25 cellular contexts compared by ENCODE assay signal in genomic region chr3:187782008-187782407, GRCh38. TPM values are rescaled to one million over a fixed set of nuclear protein-coding genes. Genes with fewer than 3 reads are reported as not detected.
A peak's percentile ranks its signal among the peaks of the same experiment; 100 is the strongest.
DNase-seq lines count a peak whose midpoint lies in the region; ATAC-seq, FAIRE-seq and TF ChIP-seq lines count a peak whose summit lies in the region.
"Had no signal": no experiment of that assay in that cellular context is flagged by ENCODE, and none has a peak within 500 bp of the region (broad histone marks: within the 10 kb centered on the region; RNA-seq: fewer than 3 reads in every experiment).

No MANE protein-coding gene starts in this region.

- H3K79me2 ChIP-seq in astrocyte (ENCODE audit: insufficient read depth, low read length) (no peaks in the 10 kb centered on the region), neural cell (replicated peaks; ENCODE audit: insufficient read depth, low read length) (no peaks in the 10 kb centered on the region), trophoblast cell (ENCODE audit: control insufficient read depth, insufficient read depth, low read length, poor library complexity) (no peaks in the 10 kb centered on the region)

- H3K4me1 ChIP-seq in astrocyte (ENCODE audit: insufficient read depth, low read length) (peaks cover 5% of the 10 kb centered on the region), trophoblast cell (ENCODE audit: control insufficient read depth in 1 of 2, insufficient read depth in 2 of 2, low read length in 2 of 2) (peaks cover 5 to 6% of the 10 kb centered on the region in 2 experiments), sigmoid colon (peaks cover 0 to 13% (median 6%) of the 10 kb centered on the region in 4 donors)

- H3K14ac ChIP-seq in trophoblast cell (ENCODE audit: low read length) = no peak overlapping the region

- H3K4me2 ChIP-seq in astrocyte (ENCODE audit: low read length) (no peak overlapping the region), neural cell (ENCODE audit: low read length) (no peak overlapping the region), trophoblast cell (ENCODE audit: low read length) (no peak overlapping the region)
- H3K4me2 ChIP-seq: BLaER1 treated with 17β-estradiol and CSF1 and Interleukin-3, amounts not matched to agents 10 nM and 100 nM; GM23338 had no signal

- no peaks in the 10 kb centered on the region for H3K27me3 Mint-ChIP-seq in activated T-cell treated with anti-CD3 and anti-CD28 coated beads, Interleukin-2, amount 50 U/mL, for 72 hours (ENCODE audit: low read depth)
- peaks cover 2% of the 10 kb centered on the region for H3K27me3 Mint-ChIP-seq in astrocyte (ENCODE audit: low read depth, unreplicated experiment)
- H3K27me3 Mint-ChIP-seq: CD4-positive, alpha-beta T cell had no signal

- no peak for ATAC-seq in activated T-cell treated with anti-CD3 and anti-CD28 coated beads, Interleukin-2, amount 50 U/mL, for 72 hours (replicated peaks in 1 of 2)
- ATAC-seq in sciatic nerve = no peak
- ATAC-seq: GM23338 had no signal

- no peak overlapping the region for H3K4ac ChIP-seq in trophoblast cell (ENCODE audit: low read depth, low read length)

- no peak overlapping the region for H4K91ac ChIP-seq in trophoblast cell (ENCODE audit: low read depth, low read length)

- H3K36me3 ChIP-seq in astrocyte (ENCODE audit: insufficient read depth, low read length) (no peaks in the 10 kb centered on the region), neural cell (ENCODE audit: insufficient read depth, low read length) (no peaks in the 10 kb centered on the region), trophoblast cell (ENCODE audit: control insufficient read depth in 1 of 2, insufficient read depth in 2 of 2, low read length in 2 of 2) (no peaks in the 10 kb centered on the region), sigmoid colon (no peaks in the 10 kb centered on the region)
- H3K36me3 ChIP-seq: BLaER1 treated with 17β-estradiol and CSF1 and Interleukin-3, amounts not matched to agents 10 nM and 100 nM; SJSA1 had no signal

- no peak for DNase-seq in activated T-cell treated with anti-CD3 and anti-CD28 coated beads, Interleukin-2, amount 50 U/mL, for 72 hours
- no peak for DNase-seq in activated T-cell treated with anti-CD3 and anti-CD28 coated beads for 4 hours
- no peak for DNase-seq in astrocyte (ENCODE audit: low read depth)
- DNase-seq in trophoblast cell = no peak
- DNase-seq in sigmoid colon = no peak
- no peak for DNase-seq in sciatic nerve (ENCODE audit: low spot score)
- DNase-seq: AML-193; CD4-positive, alpha-beta T cell; DMS53; H9; KBM-7; MV-4-11; NCI-H1105; NCI-H2029; NCI-H446 treated with DMSO at 0.1 percent for 48 hours; NCI-H526; Right ventricle myocardium superior; RPMI8226 had no signal

- H3F3A ChIP-seq in neural cell (ENCODE audit: insufficient read depth, low read length, poor library complexity, severe bottlenecking) = no peaks in the 10 kb centered on the region

- H3K27me3 ChIP-seq in astrocyte (ENCODE audit: insufficient read depth, low read length) = no peaks in the 10 kb centered on the region
- H3K27me3 ChIP-seq in neural cell (ENCODE audit: insufficient read depth, low read depth, low read length) = no peaks in the 10 kb centered on the region
- H3K27me3 ChIP-seq in trophoblast cell (ENCODE audit: insufficient read depth, low read length) = no peaks in the 10 kb centered on the region
- no peaks in the 10 kb centered on the region for H3K27me3 ChIP-seq in sigmoid colon
- H3K27me3 ChIP-seq: BLaER1 treated with 17β-estradiol and CSF1 and Interleukin-3, amounts not matched to agents 10 nM and 100 nM; SJSA1 had no signal

- H3K18ac ChIP-seq in trophoblast cell (ENCODE audit: low read length) = no peak overlapping the region

- WGBS in trophoblast cell (ENCODE audit: extremely low coverage, insufficient coverage, insufficient read length) = no CpG with 5 or more reads among the region's 3 CpGs
- WGBS in sigmoid colon, 2 donors = 89 to 93% methylated on average over 3 of the region's 3 CpGs

- peaks cover 2 to 3% of the 10 kb centered on the region in 2 donors for H3K36me3 Mint-ChIP-seq in activated T-cell treated with anti-CD3 and anti-CD28 coated beads, Interleukin-2, amount 50 U/mL, for 72 hours (ENCODE audit: insufficient read depth in 2 of 2)
- no peaks in the 10 kb centered on the region for H3K36me3 Mint-ChIP-seq in astrocyte (ENCODE audit: low read depth, unreplicated experiment)

- intact Hi-C loops in sigmoid colon (cut with DNase I) (loop anchor here (10.0 kb wide), 1 partner anchor 133 kb away; no protein-coding TSS in a partner anchor), sciatic nerve (cut with DNase I) (no loop called here)

- H2AFZ ChIP-seq in astrocyte (ENCODE audit: low read depth, low read length) (no peak overlapping the region), neural cell (ENCODE audit: low read depth, low read length) (no peak overlapping the region), trophoblast cell (ENCODE audit: insufficient read depth, low read length, poor library complexity) (no peak overlapping the region)
- H2AFZ ChIP-seq: GM23338 had no signal

- H3K4me3 Mint-ChIP-seq in activated T-cell treated with anti-CD3 and anti-CD28 coated beads, Interleukin-2, amount 50 U/mL, for 72 hours = peak overlapping the region; percentile 13 to 21
- no peak overlapping the region for H3K4me3 Mint-ChIP-seq in astrocyte (ENCODE audit: unreplicated experiment)
- H3K4me3 Mint-ChIP-seq: CD4-positive, alpha-beta T cell; GM23338; H9 had no signal

- peaks cover 7% of the 10 kb centered on the region for H3K79me1 ChIP-seq in trophoblast cell (ENCODE audit: low read length)

- no peak for TF ChIP-seq RAD21 in neural cell (conservative IDR thresholded peaks at IDR 0.05)

- H3K9ac ChIP-seq in astrocyte (ENCODE audit: low read length) (no peak overlapping the region), neural cell (ENCODE audit: low read length) (no peak overlapping the region), trophoblast cell (ENCODE audit: low read length) (no peak overlapping the region)
- H3K9ac ChIP-seq: BLaER1 treated with 17β-estradiol and CSF1 and Interleukin-3, amounts not matched to agents 10 nM and 100 nM had no signal

- H4K8ac ChIP-seq in trophoblast cell (ENCODE audit: low read depth, low read length) = no peak overlapping the region

- FAIRE-seq in astrocyte (lab: Jason Lieb, UNC) = no peak
- FAIRE-seq: A204.1, GM18507, HTR-8/SVneo had no signal

- H3K23ac ChIP-seq in trophoblast cell (ENCODE audit: low read length) = no peak overlapping the region

- no peak overlapping the region for H2BK5ac ChIP-seq in trophoblast cell (ENCODE audit: low read depth, low read length, poor library complexity)

- H3K9me3 Mint-ChIP-seq in activated T-cell treated with anti-CD3 and anti-CD28 coated beads, Interleukin-2, amount 50 U/mL, for 72 hours = peaks cover 2 to 3% of the 10 kb centered on the region in 2 donors
- no peaks in the 10 kb centered on the region for H3K9me3 Mint-ChIP-seq in astrocyte (ENCODE audit: unreplicated experiment)
- H3K9me3 Mint-ChIP-seq: CD4-positive, alpha-beta T cell; GM23338; H9 had no signal

- H3K27ac Mint-ChIP-seq in activated T-cell treated with anti-CD3 and anti-CD28 coated beads, Interleukin-2, amount 50 U/mL, for 72 hours = no peak overlapping the region
- peak overlapping the region; percentile 86 for H3K27ac Mint-ChIP-seq in astrocyte (ENCODE audit: unreplicated experiment)
- H3K27ac Mint-ChIP-seq: CD4-positive, alpha-beta T cell; GM23338; H9 had no signal

- peaks cover 55% of the 10 kb centered on the region for H3K4me1 Mint-ChIP-seq in activated T-cell treated with anti-CD3 and anti-CD28 coated beads, Interleukin-2, amount 50 U/mL, for 72 hours (ENCODE audit: low read depth)
- H3K4me1 Mint-ChIP-seq in astrocyte (ENCODE audit: low read depth, unreplicated experiment) = peaks cover 24% of the 10 kb centered on the region

- H3K27ac ChIP-seq in astrocyte (ENCODE audit: low read depth, low read length) (no peak overlapping the region), neural cell (ENCODE audit: low read length) (no peak overlapping the region), trophoblast cell (ENCODE audit: low read depth, low read length) (no peak overlapping the region), sigmoid colon (no peak overlapping the region)
- H3K27ac ChIP-seq: BLaER1 treated with 17β-estradiol and CSF1 and Interleukin-3, amounts not matched to agents 10 nM and 100 nM; SJSA1 had no signal

- H2BK12ac ChIP-seq in trophoblast cell (ENCODE audit: low read length) = no peak overlapping the region

- no peak for TF ChIP-seq POLR2A in sigmoid colon (IDR thresholded peaks at IDR 0.05)

- H3K9me2 ChIP-seq in neural cell (ENCODE audit: insufficient read depth, low read length) = no peaks in the 10 kb centered on the region

- no peak overlapping the region for H2AK5ac ChIP-seq in trophoblast cell (ENCODE audit: low read length)

- no peak overlapping the region for H2BK120ac ChIP-seq in trophoblast cell (ENCODE audit: insufficient read depth, low read length, poor library complexity)

- TF ChIP-seq CTCF in astrocyte (IDR thresholded peaks at IDR 0.05; ENCODE audit: insufficient read depth, low read depth, low read length) = no peak
- no peak for TF ChIP-seq CTCF in neural cell (IDR thresholded peaks at IDR 0.05; ENCODE audit: poor library complexity, severe bottlenecking)
- TF ChIP-seq CTCF in sigmoid colon (IDR thresholded peaks at IDR 0.05) = no peak

- H4K20me1 ChIP-seq in astrocyte (ENCODE audit: insufficient read depth, low read length) = no peaks in the 10 kb centered on the region
- no peaks in the 10 kb centered on the region for H4K20me1 ChIP-seq in neural cell (ENCODE audit: insufficient read depth)
- H4K20me1 ChIP-seq: BLaER1 treated with 17β-estradiol and CSF1 and Interleukin-3, amounts not matched to agents 10 nM and 100 nM had no signal

- no peak overlapping the region for H3K4me3 ChIP-seq in astrocyte (ENCODE audit: insufficient read depth, low read depth, low read length)
- no peak overlapping the region for H3K4me3 ChIP-seq in neural cell (ENCODE audit: low read length)
- H3K4me3 ChIP-seq in trophoblast cell (ENCODE audit: low read depth, low read length) = no peak overlapping the region
- H3K4me3 ChIP-seq in sigmoid colon = no peak overlapping the region
- H3K4me3 ChIP-seq: BLaER1 treated with 17β-estradiol and CSF1 and Interleukin-3, amounts not matched to agents 10 nM and 100 nM; GM23338; SJSA1 had no signal

- H3K9me3 ChIP-seq in astrocyte (ENCODE audit: insufficient read depth, low read depth, low read length) (no peaks in the 10 kb centered on the region), neural cell (ENCODE audit: low read length) (no peaks in the 10 kb centered on the region), trophoblast cell (ENCODE audit: insufficient read depth, low read depth, low read length) (no peaks in the 10 kb centered on the region), sigmoid colon (no peaks in the 10 kb centered on the region)
- H3K9me3 ChIP-seq: SJSA1 had no signal

- no peak overlapping the region for H4K12ac ChIP-seq in trophoblast cell (ENCODE audit: low read depth, low read length)

- TF ChIP-seq EP300 in neural cell (conservative IDR thresholded peaks at IDR 0.05; ENCODE audit: poor library complexity, severe bottlenecking) = peak; percentile 73
- TF ChIP-seq EP300 in sigmoid colon (IDR thresholded peaks at IDR 0.05) = no peak

RNA-seq across cellular contexts. Expression of gene BCL6, which starts 36.7 kb away (rescaled TPM):
- total RNA-seq in activated T-cell treated with anti-CD3 and anti-CD28 coated beads, Interleukin-2, amount 50 U/mL, for 72 hours = 100 to 1,000 TPM; 106 to 118 TPM
- total RNA-seq in astrocyte (46.0 and 46.2 TPM in 2 replicates), sigmoid colon (100 to 1,000 TPM in 1 of 4 donors, 10 to 100 TPM in 3; 51.4 to 233 (median 80.7) TPM), sciatic nerve (188 TPM)
- polyA plus RNA-seq in neural cell (4.3 and 5.2 TPM in 2 replicates), sigmoid colon (10 to 100 TPM in 1 of 3 donors, 1 to 10 TPM in 2; 4.9 to 30.6 (median 7.2) TPM)
- 4.1 and 6.1 TPM in 2 replicates for polyA minus RNA-seq in neural cell
- polyA plus RNA-seq in trophoblast cell (2013) = 17.5 and 18.7 TPM in 2 replicates
